1 cellular context compared by ENCODE assay signal in genomic region chr1:207040181-207040533, GRCh38.
TF ChIP-seq lines count a peak whose summit lies in the region.

No MANE protein-coding gene starts in this region.

TF ChIP-seq in IMR-90, 13 proteins besides CTCF, POLR2A, EP300 and RAD21:
- no peak for TF ChIP-seq BHLHE40 (IDR thresholded peaks at IDR 0.05; ENCODE audit: low read depth, low read length)
- TF ChIP-seq MXI1 (IDR thresholded peaks at IDR 0.05; ENCODE audit: borderline replicate concordance, low read depth, low read length), result no peak
- no peak for TF ChIP-seq RFX5 (IDR thresholded peaks at IDR 0.05; ENCODE audit: low read depth, low read length)
